Comparison of ENCODE assay signal across 19 cellular contexts in genomic region chr3:60490992-60491391, GRCh38.
DNase-seq lines count a peak whose midpoint lies in the region; TF ChIP-seq lines count a peak whose summit lies in the region.
"Had no signal": no experiment of that assay in that cellular context is flagged by ENCODE, and none has a peak within 500 bp of the region (broad histone marks: within the 10 kb centered on the region; RNA-seq: fewer than 3 reads in every experiment).

No MANE protein-coding gene starts in this region.

- H2AFZ ChIP-seq in MM.1S (ENCODE audit: low read length) = no peak overlapping the region

- H3K36me3 ChIP-seq in MM.1S (replicated peaks; ENCODE audit: insufficient read depth, low read length) (no peaks in the 10 kb centered on the region), H7 (replicated peaks; ENCODE audit: control insufficient read depth, insufficient read depth, low read length) (no peaks in the 10 kb centered on the region)
- H3K36me3 ChIP-seq: BLaER1 treated with 17β-estradiol and CSF1 and Interleukin-3, amounts not matched to agents 10 nM and 100 nM had no signal

- H3K27ac ChIP-seq in 22Rv1 = peak overlapping the region; percentile 49
- peak overlapping the region; percentile 76 for H3K27ac ChIP-seq in VCaP
- H3K27ac ChIP-seq in MM.1S (ENCODE audit: low read length) = no peak overlapping the region
- H3K27ac ChIP-seq: A549; BLaER1 treated with 17β-estradiol and CSF1 and Interleukin-3, amounts not matched to agents 10 nM and 100 nM; C4-2B had no signal

- H3K4me1 ChIP-seq in MM.1S (ENCODE audit: low read length) = peaks cover 3% of the 10 kb centered on the region; the same call in 1 of the 2 replicates
- H3K4me1 ChIP-seq: A549 had no signal

- H3K4me3 Mint-ChIP-seq in T-helper 1 cell treated with Interleukin-12 subunit alpha and Interleukin-12 subunit beta and Interleukin-4 antibody, amounts not matched to agents 30 μg/mL and 1 μg/mL, for 36 hours = no peak overlapping the region
- H3K4me3 Mint-ChIP-seq: B cell; CD4-positive, alpha-beta T cell; CD8-positive, alpha-beta T cell had no signal

- no peaks in the 10 kb centered on the region for H3K27me3 Mint-ChIP-seq in T-helper 1 cell treated with Interleukin-12 subunit alpha and Interleukin-12 subunit beta and Interleukin-4 antibody, amounts not matched to agents 30 μg/mL and 1 μg/mL, for 36 hours (ENCODE audit: low read depth)
- H3K27me3 Mint-ChIP-seq: B cell; CD4-positive, alpha-beta T cell had no signal

- TF ChIP-seq CTCF in 22Rv1 (IDR thresholded peaks at IDR 0.05) (no peak), LNCaP clone FGC (IDR thresholded peaks at IDR 0.05; ENCODE audit: control insufficient read depth, extremely low read depth, insufficient read depth) (no peak), VCaP (conservative IDR thresholded peaks at IDR 0.05) (no peak), MM.1S (IDR thresholded peaks at IDR 0.05; ENCODE audit: low read length) (no peak)

- H3K4me3 ChIP-seq in LNCaP clone FGC (ENCODE audit: low read depth, low read length) (peak overlapping the region; percentile 11; the same call in 1 of the 2 replicates), MM.1S (ENCODE audit: low read length) (no peak overlapping the region), H7 (ENCODE audit: insufficient read depth, low read depth, low read length) (no peak overlapping the region)
- H3K4me3 ChIP-seq: A549; BLaER1 treated with 17β-estradiol and CSF1 and Interleukin-3, amounts not matched to agents 10 nM and 100 nM had no signal

- no peaks in the 10 kb centered on the region for H3K9me3 ChIP-seq in MM.1S (replicated peaks; ENCODE audit: insufficient read depth, low read length)
- H3K9me3 ChIP-seq: A549; BLaER1 treated with 17β-estradiol and CSF1 and Interleukin-3, amounts not matched to agents 10 nM and 100 nM; Caco-2 had no signal

- H4K20me1 ChIP-seq in MM.1S (ENCODE audit: insufficient read depth, low read length) = no peaks in the 10 kb centered on the region
- H4K20me1 ChIP-seq: BLaER1 treated with 17β-estradiol and CSF1 and Interleukin-3, amounts not matched to agents 10 nM and 100 nM had no signal

- no peak overlapping the region for H3K4me2 ChIP-seq in MM.1S (ENCODE audit: low read depth, low read length)
- H3K4me2 ChIP-seq: A549; BLaER1 treated with 17β-estradiol and CSF1 and Interleukin-3, amounts not matched to agents 10 nM and 100 nM had no signal

- H3K27ac Mint-ChIP-seq in T-helper 1 cell treated with Interleukin-12 subunit alpha and Interleukin-12 subunit beta and Interleukin-4 antibody, amounts not matched to agents 30 μg/mL and 1 μg/mL, for 36 hours = peak overlapping the region; percentile 36
- H3K27ac Mint-ChIP-seq: B cell; CD4-positive, alpha-beta T cell; CD8-positive, alpha-beta T cell had no signal

- DNase-seq in T-helper 1 cell (no peak), LNCaP clone FGC (ENCODE audit: low read depth) (peak; percentile 61), MM.1S (no peak), H7 (no peak)
- DNase-seq in activated CD4-positive, alpha-beta T cell treated with anti-CD3 and anti-CD28 coated beads, Interleukin-2, amount 50 U/mL, for 4 hours = no peak
- DNase-seq: AML-193; Caco-2; Calu3; CD4-positive, alpha-beta T cell; CD8-positive, alpha-beta T cell; DMS79 treated with DMSO at 0.1 percent for 48 hours; GF-D8 had no signal

- no peaks in the 10 kb centered on the region for H3K9me2 ChIP-seq in MM.1S (replicated peaks; ENCODE audit: insufficient read depth, low read length)

- no peaks in the 10 kb centered on the region for H3K27me3 ChIP-seq in MM.1S (replicated peaks; ENCODE audit: insufficient read depth, low read length)
- H3K27me3 ChIP-seq in H7 (ENCODE audit: control insufficient read depth, insufficient read depth, low read length) = no peaks in the 10 kb centered on the region
- H3K27me3 ChIP-seq: BLaER1 treated with 17β-estradiol and CSF1 and Interleukin-3, amounts not matched to agents 10 nM and 100 nM had no signal

- H3K9ac ChIP-seq in MM.1S (ENCODE audit: low read length) = no peak overlapping the region
- H3K9ac ChIP-seq: BLaER1 treated with 17β-estradiol and CSF1 and Interleukin-3, amounts not matched to agents 10 nM and 100 nM had no signal

- no peaks in the 10 kb centered on the region for H3K79me2 ChIP-seq in MM.1S (ENCODE audit: low read length)

- H3F3A ChIP-seq in MM.1S (ENCODE audit: insufficient read depth, low read length) = no peaks in the 10 kb centered on the region

- H3K9me3 Mint-ChIP-seq in T-helper 1 cell treated with Interleukin-12 subunit alpha and Interleukin-12 subunit beta and Interleukin-4 antibody, amounts not matched to agents 30 μg/mL and 1 μg/mL, for 36 hours = peaks cover 6% of the 10 kb centered on the region
- H3K9me3 Mint-ChIP-seq: CD4-positive, alpha-beta T cell had no signal

- H3K36me3 Mint-ChIP-seq in T-helper 1 cell treated with Interleukin-12 subunit alpha and Interleukin-12 subunit beta and Interleukin-4 antibody, amounts not matched to agents 30 μg/mL and 1 μg/mL, for 36 hours (ENCODE audit: low read depth) = no peaks in the 10 kb centered on the region
- H3K36me3 Mint-ChIP-seq: CD8-positive, alpha-beta T cell had no signal

- H3K4me1 Mint-ChIP-seq in T-helper 1 cell treated with Interleukin-12 subunit alpha and Interleukin-12 subunit beta and Interleukin-4 antibody, amounts not matched to agents 30 μg/mL and 1 μg/mL, for 36 hours (ENCODE audit: low read depth) = no peaks in the 10 kb centered on the region
